ENCODE assay signal across 2 cellular contexts in the genomic region with DNA sequence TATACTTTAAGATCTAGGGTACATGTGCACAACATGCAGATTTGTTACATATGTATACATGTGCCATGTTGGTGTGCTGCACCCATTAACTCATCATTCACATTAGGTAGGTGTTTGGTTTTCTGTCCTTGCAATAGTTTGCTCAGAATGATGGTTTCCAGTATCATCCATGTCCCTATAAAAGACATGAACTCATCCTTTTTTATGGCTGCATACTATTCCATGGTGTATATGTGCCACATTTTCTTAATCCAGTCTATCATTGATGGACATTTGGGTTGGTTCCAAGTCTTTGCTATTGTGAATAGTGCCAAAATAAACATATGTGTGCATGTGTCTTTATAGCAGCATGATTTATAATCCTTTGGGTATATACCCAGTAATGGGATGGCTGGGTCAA.
DNase-seq lines count a peak whose midpoint lies in the region; ATAC-seq, FAIRE-seq and TF ChIP-seq lines count a peak whose summit lies in the region.
"Not testable (repeated sequence)": the region's sequence is repeated elsewhere in the genome, so short reads cannot be mapped to it uniquely, and the experiment has no call there.

No MANE protein-coding gene starts in this region.

- not testable (repeated sequence) for H3K79me2 ChIP-seq in K562 (ENCODE audit: control insufficient read depth, insufficient read depth, low read length)

- CTCF ChIA-PET in HEK293 (lab: Yijun Ruan, JAX); K562 (lab: Yijun Ruan, JAX; ENCODE audit: low intra/inter-chr PET ratio): not testable (repeated sequence)

- H3K27ac ChIP-seq in HEK293 (ENCODE audit: extremely low read depth, low read depth, low read length); K562 (ENCODE audit: extremely low read depth, low read depth, low read length): not testable (repeated sequence)

- not testable (repeated sequence) for H4K20me1 ChIP-seq in K562 (replicated peaks; ENCODE audit: control insufficient read depth, insufficient read depth, low read length)

- H3K9ac ChIP-seq in K562 (ENCODE audit: insufficient read depth in 1 of 2, low read depth in 2 of 2, low read length in 2 of 2) = not testable (repeated sequence)

- not testable (repeated sequence) for TF ChIP-seq CTCF in HEK293 (tag by site-specific recombination; IDR thresholded peaks at IDR 0.05); K562 (IDR thresholded peaks at IDR 0.05 in 2 of 3, conservative IDR thresholded peaks at IDR 0.05 in 1 of 3; ENCODE audit: insufficient read depth in 2 of 3, low read depth in 1 of 3, low read length in 3 of 3)

- TF ChIP-seq EP300 in K562 (IDR thresholded peaks at IDR 0.05; ENCODE audit: low read length) = not testable (repeated sequence)

- not testable (repeated sequence) for FAIRE-seq in K562 (lab: Jason Lieb, UNC)

- H3K4me2 ChIP-seq in K562 (ENCODE audit: insufficient read depth, low read length) = not testable (repeated sequence)

- not testable (repeated sequence) for H3K4me1 ChIP-seq in HEK293 (ENCODE audit: control insufficient read depth, insufficient read depth, low read length); K562 (replicated peaks in 1 of 2; ENCODE audit: control insufficient read depth in 2 of 2, insufficient read depth in 2 of 2, low read length in 2 of 2)

- H3K4me3 ChIP-seq in HEK293 (ENCODE audit: low read depth, low read length); K562: not testable (repeated sequence)

- DNase-seq in K562 (ENCODE audit: extremely low read depth in 1 of 4, low spot score in 3 of 4) = not testable (repeated sequence)

- not testable (repeated sequence) for H3K36me3 ChIP-seq in HEK293 (ENCODE audit: control insufficient read depth in 2 of 2, insufficient read depth in 1 of 2, low read length in 2 of 2); K562 (ENCODE audit: control insufficient read depth, insufficient read depth, low read length)

- POLR2A ChIA-PET in HEK293 (lab: Yijun Ruan, JAX); K562 (lab: Yijun Ruan, JAX): not testable (repeated sequence)

- TF ChIP-seq POLR2A in K562 (conservative IDR thresholded peaks at IDR 0.05) = not testable (repeated sequence)

- TF ChIP-seq RAD21 in K562 (CRISPR knock-in tag; conservative IDR thresholded peaks at IDR 0.05 in 1 of 2, IDR thresholded peaks at IDR 0.05 in 1 of 2) = not testable (repeated sequence)

- not testable (repeated sequence) for H3K9me1 ChIP-seq in K562 (ENCODE audit: control insufficient read depth, insufficient read depth, low read length)

- not testable (repeated sequence) for H3K9me3 ChIP-seq in HEK293 (ENCODE audit: control insufficient read depth, insufficient read depth, low read depth, low read length); K562 (replicated peaks; ENCODE audit: control insufficient read depth, insufficient read depth, low read depth, low read length)

- not testable (repeated sequence) for BruUV-seq in K562 (replicated peaks; lab: Mats Ljungman, UMichigan)

- not testable (repeated sequence) for ATAC-seq in K562

- H3K27me3 ChIP-seq in K562 (ENCODE audit: control insufficient read depth in 2 of 2, insufficient read depth in 2 of 2, low read length in 2 of 2) = not testable (repeated sequence)

- intact Hi-C loops in K562 (cut with micrococcal nuclease) = not testable (repeated sequence)

- H2AFZ ChIP-seq in K562 (ENCODE audit: low read depth, low read length) = not testable (repeated sequence)

- in situ Hi-C loops in K562 (cut with MboI) = not testable (repeated sequence)

TF ChIP-seq in HEK293, 187 proteins besides CTCF, POLR2A, EP300 and RAD21:
- peak; percentile 71; the same call in 1 of the 2 replicates for TF ChIP-seq ZNF146 (tag by site-specific recombination; IDR thresholded peaks at IDR 0.05)

TF ChIP-seq in K562, 482 proteins besides CTCF, POLR2A, EP300 and RAD21:
- peak; percentile 67 for TF ChIP-seq ZNF146 (CRISPR knock-in tag; IDR thresholded peaks at IDR 0.05; ENCODE audit: unreplicated experiment)
